In genomic region chr1:12595839-12596821, GRCh38 we compare ENCODE assay signal across 9 cellular contexts. TPM values are rescaled to one million over a fixed set of nuclear protein-coding genes. Genes with fewer than 3 reads are reported as not detected.
DNase-seq lines count a peak whose midpoint lies in the region; ATAC-seq and TF ChIP-seq lines count a peak whose summit lies in the region.
"Had no signal": no experiment of that assay in that cellular context is flagged by ENCODE, and none has a peak within 500 bp of the region (broad histone marks: within the 10 kb centered on the region; RNA-seq: fewer than 3 reads in every experiment).

No MANE protein-coding gene starts in this region.

- H3K4ac ChIP-seq in mesendoderm (ENCODE audit: low read depth, low read length), result no peak overlapping the region

- no peaks in the 10 kb centered on the region for H3K79me1 ChIP-seq in mesendoderm (ENCODE audit: low read length)

- no peak for ATAC-seq in GM19455 (IDR thresholded peaks at IDR 0.05; ENCODE audit: unreplicated experiment)

- no peak overlapping the region for H2AK5ac ChIP-seq in mesendoderm (ENCODE audit: low read length)

- H3K4me1 ChIP-seq in SJCRH30 (peaks cover 6% of the 10 kb centered on the region), mesendoderm (ENCODE audit: control insufficient read depth, low read depth, low read length) (no peaks in the 10 kb centered on the region), tibial artery (peaks cover 0 to 97% (median 79%) of the 10 kb centered on the region in 4 donors)

- no peak overlapping the region for H3K9ac ChIP-seq in mesendoderm (ENCODE audit: low read length)

- H3K79me2 ChIP-seq in mesendoderm (ENCODE audit: control insufficient read depth, insufficient read depth, low read length), result no peaks in the 10 kb centered on the region

- H3K27me3 ChIP-seq in BJ (ENCODE audit: control insufficient read depth, insufficient read depth, low read length) (no peaks in the 10 kb centered on the region), SJCRH30 (no peaks in the 10 kb centered on the region), mesendoderm (ENCODE audit: insufficient read depth, low read length, poor library complexity) (no peaks in the 10 kb centered on the region), tibial artery (no peaks in the 10 kb centered on the region)

- CTCF ChIA-PET in BJ (lab: Yijun Ruan, JAX), result interaction anchor here (0.9 to 1.9 kb wide), 3 partner anchors 23 to 252 kb away, joined by 3 to 8 read pairs (median 3); no protein-coding TSS in a partner anchor

- H3K23ac ChIP-seq in mesendoderm (ENCODE audit: low read length), result no peak overlapping the region

- no peak overlapping the region for H3K56ac ChIP-seq in mesendoderm (ENCODE audit: low read length)

- H2BK15ac ChIP-seq in mesendoderm (replicated peaks; ENCODE audit: low read depth), result no peak overlapping the region

- TF ChIP-seq CTCF in BJ (IDR thresholded peaks at IDR 0.05; ENCODE audit: insufficient read depth, low read depth, low read length) (no peak), tibial artery (IDR thresholded peaks at IDR 0.05) (no peak)

- peak overlapping the region; percentile 29 for H3K4me3 ChIP-seq in BJ (ENCODE audit: low read depth, low read length)
- H3K4me3 ChIP-seq in SJCRH30, result peak overlapping the region; percentile 56
- no peak overlapping the region for H3K4me3 ChIP-seq in mesendoderm (ENCODE audit: low read length)
- peak overlapping the region; percentile 45 to 51 for H3K4me3 ChIP-seq in tibial artery

- POLR2A ChIA-PET in BJ (lab: Charles Lee), result interaction anchor here (0.5 to 2.0 kb wide), 9 partner anchors 20 to 328 kb away, joined by 3 to 14 read pairs (median 5); partner anchors contain the start of gene DHRS3

- DNase-seq in BJ (ENCODE audit: low read depth), result peak; percentile 95
- peak; percentile 98 for DNase-seq in H4 (ENCODE audit: low spot score)
- peak; percentile 78 to 86 for DNase-seq in SJCRH30
- no peak for DNase-seq in epithelial cell of prostate (ENCODE audit: low read depth, low spot score)
- peak; percentile 89 for DNase-seq in mesendoderm
- peak; percentile 94 to 98 for DNase-seq in tibial artery
- no peak for DNase-seq in NCI-H345 (lab: John Stamatoyannopoulos, UW)

- no peak overlapping the region for H2BK5ac ChIP-seq in mesendoderm (ENCODE audit: low read length)

- peak overlapping the region; percentile 34 for H3K18ac ChIP-seq in mesendoderm (ENCODE audit: low read length)

- intact Hi-C loops in tibial artery (cut with DNase I; ENCODE audit: low total_unique reads), result loop anchor here (2.0 kb wide), 1 partner anchor 55 kb away; no protein-coding TSS in a partner anchor

- H4K8ac ChIP-seq in mesendoderm (ENCODE audit: low read depth, low read length), result no peak overlapping the region

- H3K9me3 ChIP-seq in SJCRH30 (replicated peaks) (no peaks in the 10 kb centered on the region), tibial artery (no peaks in the 10 kb centered on the region)

- peak overlapping the region; percentile 46 for H3K4me2 ChIP-seq in mesendoderm (ENCODE audit: low read length)

- no CpG with 5 or more reads among the region's 56 CpGs for whole genome bisulfite sequencing in mesendoderm (ENCODE audit: extremely low coverage, insufficient coverage, low lambda C conversion rate)

- H2BK120ac ChIP-seq in mesendoderm (ENCODE audit: low read depth, low read length), result no peak overlapping the region

- peaks cover 28% of the 10 kb centered on the region for H3K36me3 ChIP-seq in BJ (ENCODE audit: control insufficient read depth, insufficient read depth, low read length)
- no peaks in the 10 kb centered on the region for H3K36me3 ChIP-seq in SJCRH30
- H3K36me3 ChIP-seq in mesendoderm (ENCODE audit: control insufficient read depth, insufficient read depth, low read length), result no peaks in the 10 kb centered on the region
- H3K36me3 ChIP-seq in tibial artery, result no peaks in the 10 kb centered on the region

- no peak overlapping the region for H4K5ac ChIP-seq in mesendoderm (ENCODE audit: low read length)

- H3K27ac ChIP-seq in SJCRH30 (peak overlapping the region; percentile 33; the same call in 1 of the 2 replicates), epithelial cell of prostate (peak overlapping the region; percentile 82), mesendoderm (ENCODE audit: low read depth, low read length) (no peak overlapping the region), tibial artery (peak overlapping the region; percentile 90 to 91)

RNA-seq across cellular contexts. Expression of gene DHRS3, which starts 21.9 kb away (rescaled TPM):
- 188 and 224 TPM in 2 replicates for polyA plus RNA-seq in BJ (2011; rRNA removed)
- polyA minus RNA-seq in BJ (2011; rRNA and poly(A)+ RNA removed), result 379 and 720 TPM in 2 replicates
- 38.1 and 43.1 TPM in 2 replicates for total RNA-seq in H4 (2014; rRNA removed; shearing (Covaris generic))
- 2.6 and 3.5 TPM in 2 replicates for total RNA-seq in SJCRH30 (2014; rRNA removed; shearing (Covaris generic))
- 2.5 TPM for polyA plus RNA-seq in mesendoderm (2013, experiment 1 of 2)
- polyA plus RNA-seq in mesendoderm (2013, experiment 2 of 2), result 2.8 TPM

RNA-seq across cellular contexts. Expression of gene AADACL4, which starts 47.8 kb away (rescaled TPM):
- 0.20 and 0.21 TPM in 2 replicates for polyA plus RNA-seq in BJ (2011; rRNA removed)
- polyA minus RNA-seq in BJ (2011; rRNA and poly(A)+ RNA removed), result not detected in 2 replicates
- not detected in 2 replicates for total RNA-seq in H4 (2014; rRNA removed; shearing (Covaris generic))
- not detected in 2 replicates for total RNA-seq in SJCRH30 (2014; rRNA removed; shearing (Covaris generic))
- not detected for polyA plus RNA-seq in mesendoderm (2013, experiment 1 of 2)
- polyA plus RNA-seq in mesendoderm (2013, experiment 2 of 2), result not detected
- polyA plus RNA-seq: IgD-negative memory B cell had no signal

Comparison
In these comparisons a context has a peak if more than half of its experiments do, and no peak if none do; other contexts are left out.
1. DNase-seq: peak in BJ (single experiment), H4 (single experiment), SJCRH30 (2 of 2), mesendoderm (single experiment) and tibial artery (2 of 2); none in epithelial cell of prostate (single experiment) and NCI-H345 (single experiment).